8 cellular contexts compared by ENCODE assay signal in the genomic region with DNA sequence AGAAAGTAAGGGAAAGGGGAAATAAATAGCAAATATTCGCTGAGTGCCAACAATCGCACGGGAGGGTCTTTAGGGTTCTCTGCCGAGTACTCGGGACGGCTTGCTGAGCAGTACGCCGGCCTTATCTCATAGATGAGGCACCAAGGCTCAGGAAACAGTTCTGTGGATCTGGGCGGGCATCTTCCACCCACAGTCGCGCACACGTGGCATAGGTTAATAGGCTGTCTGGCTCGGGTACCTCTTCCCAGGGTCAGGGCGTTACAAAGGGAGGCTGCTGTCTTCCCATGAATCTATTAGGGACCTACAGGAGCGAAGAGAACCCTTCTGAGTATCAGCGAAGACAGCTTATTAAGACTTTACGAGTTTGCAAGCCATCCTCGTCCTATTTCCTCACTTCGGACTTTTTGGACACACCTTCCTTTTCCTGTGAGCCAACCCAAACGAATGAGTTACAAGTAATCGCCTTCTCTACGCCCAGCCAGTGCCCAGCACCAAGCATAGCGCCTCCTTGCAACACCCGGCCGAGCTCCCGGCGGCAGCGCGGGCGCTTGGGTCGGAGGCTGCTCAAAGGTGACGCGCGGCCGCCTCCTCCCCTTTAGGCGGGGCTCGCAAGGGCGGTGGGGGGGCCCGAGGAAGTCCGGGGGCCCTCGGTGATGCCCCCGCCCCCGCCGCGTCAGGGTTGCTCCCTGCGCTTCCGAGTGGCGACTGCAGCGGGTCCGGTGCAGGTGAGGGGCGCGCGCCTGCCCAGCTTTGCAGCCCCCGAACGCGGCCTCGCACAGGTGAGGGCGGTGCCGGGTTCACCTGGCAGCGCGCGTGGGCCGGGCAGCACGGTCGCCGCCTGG. TPM values are rescaled to one million over a fixed set of nuclear protein-coding genes. Genes with fewer than 3 reads are reported as not detected.
DNase-seq lines count a peak whose midpoint lies in the region; ATAC-seq and TF ChIP-seq lines count a peak whose summit lies in the region.

A gene with protein sequence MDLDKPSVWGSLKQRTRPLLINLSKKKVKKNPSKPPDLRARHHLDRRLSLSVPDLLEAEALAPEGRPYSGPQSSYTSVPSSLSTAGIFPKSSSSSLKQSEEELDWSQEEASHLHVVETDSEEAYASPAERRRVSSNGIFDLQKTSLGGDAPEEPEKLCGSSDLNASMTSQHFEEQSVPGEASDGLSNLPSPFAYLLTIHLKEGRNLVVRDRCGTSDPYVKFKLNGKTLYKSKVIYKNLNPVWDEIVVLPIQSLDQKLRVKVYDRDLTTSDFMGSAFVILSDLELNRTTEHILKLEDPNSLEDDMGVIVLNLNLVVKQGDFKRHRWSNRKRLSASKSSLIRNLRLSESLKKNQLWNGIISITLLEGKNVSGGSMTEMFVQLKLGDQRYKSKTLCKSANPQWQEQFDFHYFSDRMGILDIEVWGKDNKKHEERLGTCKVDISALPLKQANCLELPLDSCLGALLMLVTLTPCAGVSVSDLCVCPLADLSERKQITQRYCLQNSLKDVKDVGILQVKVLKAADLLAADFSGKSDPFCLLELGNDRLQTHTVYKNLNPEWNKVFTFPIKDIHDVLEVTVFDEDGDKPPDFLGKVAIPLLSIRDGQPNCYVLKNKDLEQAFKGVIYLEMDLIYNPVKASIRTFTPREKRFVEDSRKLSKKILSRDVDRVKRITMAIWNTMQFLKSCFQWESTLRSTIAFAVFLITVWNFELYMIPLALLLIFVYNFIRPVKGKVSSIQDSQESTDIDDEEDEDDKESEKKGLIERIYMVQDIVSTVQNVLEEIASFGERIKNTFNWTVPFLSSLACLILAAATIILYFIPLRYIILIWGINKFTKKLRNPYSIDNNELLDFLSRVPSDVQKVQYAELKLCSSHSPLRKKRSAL (plus strand): TSS at position 676 of the 842 bp plus-strand sequence. CDS start 66,705 bp downstream, outside the sequence.

- peak within 1 kb of the TSS; percentile 12 for H3K23ac ChIP-seq in neuronal stem cell (ENCODE audit: low read depth, low read length, poor library complexity)

- peak within 1 kb of the TSS; percentile 65 for H2AFZ ChIP-seq in neuronal stem cell (ENCODE audit: low read length)

- no peaks in the 10 kb centered on the region for H3K79me1 ChIP-seq in neuronal stem cell (ENCODE audit: low read depth, low read length)

- no peak within 1 kb of the TSS for H2AK5ac ChIP-seq in neuronal stem cell (ENCODE audit: low read depth, low read length)

- H3K4me1 ChIP-seq in neuronal stem cell (ENCODE audit: control insufficient read depth in 2 of 2, insufficient read depth in 1 of 2, low read depth in 1 of 2, low read length in 2 of 2) (peaks cover 0 to 2% of the 10 kb centered on the region in 2 donors), thyroid gland (peaks cover 7 to 9% of the 10 kb centered on the region in 2 donors)

- peak; percentile 65 for ATAC-seq in GM19025 (IDR thresholded peaks at IDR 0.05; ENCODE audit: low read depth, unreplicated experiment)
- peak; percentile 76 for ATAC-seq in HG03354 (IDR thresholded peaks at IDR 0.05; ENCODE audit: poor library complexity, severe bottlenecking, unreplicated experiment)

- intact Hi-C loops in thyroid gland (cut with DNase I): no loop called here

- H3K9ac ChIP-seq in neuronal stem cell (ENCODE audit: low read depth, low read length, poor library complexity): no peak within 1 kb of the TSS

- TF ChIP-seq POLR2A in thyroid gland (IDR thresholded peaks at IDR 0.05): peak in 1 of 2 donors; percentile 80

- no peak within 1 kb of the TSS for H3K4ac ChIP-seq in neuronal stem cell (ENCODE audit: low read length)

- H4K8ac ChIP-seq in neuronal stem cell (ENCODE audit: low read depth, low read length): no peak within 1 kb of the TSS

- no peaks in the 10 kb centered on the region for H3K9me3 ChIP-seq in neuronal stem cell (replicated peaks in 1 of 2; ENCODE audit: control insufficient read depth in 2 of 2, insufficient read depth in 1 of 2, low read depth in 1 of 2, low read length in 2 of 2)
- H3K9me3 ChIP-seq in thyroid gland: no peaks in the 10 kb centered on the region

- H3K27me3 ChIP-seq in neuronal stem cell (ENCODE audit: control insufficient read depth in 3 of 3, insufficient read depth in 3 of 3, low read depth in 1 of 3, low read length in 3 of 3): peaks cover 3 to 77% (median 30%) of the 10 kb centered on the region in 3 experiments
- H3K27me3 ChIP-seq in thyroid gland: no peaks in the 10 kb centered on the region

- H3K27ac ChIP-seq in neuronal stem cell (replicated peaks; ENCODE audit: low read length) (no peak within 1 kb of the TSS), thyroid gland (peak within 1 kb of the TSS; percentile 70 to 87 (median 73))

- no peak within 1 kb of the TSS for H2BK15ac ChIP-seq in neuronal stem cell (ENCODE audit: low read length)

- no peak within 1 kb of the TSS for H2BK12ac ChIP-seq in neuronal stem cell (ENCODE audit: low read length)

- no peak within 1 kb of the TSS for H2BK5ac ChIP-seq in neuronal stem cell (ENCODE audit: low read length)

- DNase-seq in AG08395 (ENCODE audit: low spot score) (peak; percentile 40), NOMO-1 treated with dmso at 0.1 percent for 144 hours (lab: John Stamatoyannopoulos, UW; ENCODE audit: unreplicated experiment) (peak; percentile 97), activated T-cell treated with anti-CD3 and anti-CD28 coated beads for 48 hours (ENCODE audit: low read depth) (peak; percentile 83), fibroblast of pulmonary artery (ENCODE audit: low read depth) (peak; percentile 46), neuronal stem cell (ENCODE audit: low spot score) (peak; percentile 47), thyroid gland (peak; percentile 92 to 93)

- H3K4me2 ChIP-seq in neuronal stem cell (ENCODE audit: insufficient read depth, low read length, poor library complexity, severe bottlenecking): peak within 1 kb of the TSS; percentile 99

- no peak within 1 kb of the TSS for H3K14ac ChIP-seq in neuronal stem cell (ENCODE audit: low read length)

- no peak within 1 kb of the TSS for H4K91ac ChIP-seq in neuronal stem cell (ENCODE audit: low read depth, low read length, poor library complexity)

- no peaks in the 10 kb centered on the region for H3K36me3 ChIP-seq in neuronal stem cell (replicated peaks in 1 of 2; ENCODE audit: control insufficient read depth in 2 of 2, insufficient read depth in 2 of 2, low read length in 2 of 2)
- no peaks in the 10 kb centered on the region for H3K36me3 ChIP-seq in thyroid gland

- TF ChIP-seq CTCF in fibroblast of pulmonary artery (IDR thresholded peaks at IDR 0.05; ENCODE audit: low read length, missing control alignments) (no peak), thyroid gland (IDR thresholded peaks at IDR 0.05) (peak in 2 of 6 experiments; percentile 10 to 12)

- no peak within 1 kb of the TSS for H2BK120ac ChIP-seq in neuronal stem cell (ENCODE audit: low read depth, low read length)

- peak within 1 kb of the TSS; percentile 69 for H3K18ac ChIP-seq in neuronal stem cell (ENCODE audit: low read length)

- WGBS in neuronal stem cell (ENCODE audit: extremely low coverage in 2 of 2, insufficient read length in 2 of 2, insufficient replicate concordance in 1 of 2), 2 donors: no CpG with 5 or more reads among the region's 66 CpGs
- WGBS in thyroid gland, 2 donors: 3 to 5% methylated on average over 29 to 37 of the region's 66 CpGs

- peak within 1 kb of the TSS; percentile 48 for H3K4me3 ChIP-seq in fibroblast of pulmonary artery (replicated peaks; ENCODE audit: low read depth, low read length)
- peak within 1 kb of the TSS; percentile 2 to 81 for H3K4me3 ChIP-seq in neuronal stem cell (ENCODE audit: low read length in 2 of 2)
- peak within 1 kb of the TSS; percentile 39 to 69 (median 58) for H3K4me3 ChIP-seq in thyroid gland (replicated peaks in 1 of 3)

RNA-seq across cellular contexts. Expression of the gene that starts here (rescaled TPM):
- polyA plus RNA-seq in neuronal stem cell (2013, experiment 1 of 2): 0.01 TPM
- under 0.01 TPM for polyA plus RNA-seq in neuronal stem cell (2013, experiment 2 of 2)
- 10 to 100 TPM; 35.2 to 84.0 (median 61.2) TPM for total RNA-seq in thyroid gland

Comparison
In these comparisons a context has a peak if more than half of its experiments do, and no peak if none do; other contexts are left out.
1. DNase-seq: peak in every context shown above with its lines; median percentile 97 in NOMO-1 treated with dmso at 0.1 percent for 144 hours; 92 in thyroid gland; 83 in activated T-cell treated with anti-CD3 and anti-CD28 coated beads for 48 hours; 47 in neuronal stem cell; 46 in fibroblast of pulmonary artery; 40 in AG08395.